ENCODE assay signal across 14 cellular contexts in the genomic region with DNA sequence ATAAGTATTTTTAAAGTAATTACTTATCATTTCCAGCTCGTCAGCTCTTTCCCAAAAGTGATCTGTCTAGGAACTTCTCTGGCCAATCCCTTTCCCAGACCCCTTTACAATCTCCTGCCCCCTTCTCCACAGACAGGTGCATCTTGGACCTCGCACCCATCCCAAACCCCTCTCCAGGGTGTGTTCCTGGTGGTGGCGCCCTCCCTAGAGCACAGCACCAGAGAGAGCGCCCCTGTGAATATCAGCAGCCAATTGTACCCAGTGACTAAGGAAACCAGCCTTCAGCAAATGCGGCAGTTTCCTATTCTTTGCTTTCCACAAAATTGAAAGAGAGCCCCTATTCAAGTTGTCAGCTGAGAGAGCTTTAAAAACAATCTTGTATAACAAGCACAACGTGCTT.
DNase-seq lines count a peak whose midpoint lies in the region; TF ChIP-seq lines count a peak whose summit lies in the region.
"Had no signal": no experiment of that assay in that cellular context is flagged by ENCODE, and none has a peak within 500 bp of the region (broad histone marks: within the 10 kb centered on the region; RNA-seq: fewer than 3 reads in every experiment).

No MANE protein-coding gene starts in this region.

- no peaks in the 10 kb centered on the region for H3K36me3 Mint-ChIP-seq in T-helper 2 cell treated with Interferon-gamma antibody and Interleukin-4, amounts not matched to agents 5 μg/mL and 100 μg/mL, for 36 hours (ENCODE audit: low read depth)

- H3K4ac ChIP-seq in trophoblast cell (ENCODE audit: low read depth, low read length), result no peak overlapping the region

- no peak overlapping the region for H2BK120ac ChIP-seq in trophoblast cell (ENCODE audit: insufficient read depth, low read length, poor library complexity)

- H2AFZ ChIP-seq in trophoblast cell (ENCODE audit: insufficient read depth, low read length, poor library complexity), result no peak overlapping the region

- no peak overlapping the region for H2BK5ac ChIP-seq in trophoblast cell (ENCODE audit: low read depth, low read length, poor library complexity)

- H3K4me3 ChIP-seq in dorsolateral prefrontal cortex (peak overlapping the region in 37 of 59 donors; percentile 2 to 51 (median 27)), left ventricle myocardium inferior (no peak overlapping the region), trophoblast cell (ENCODE audit: low read depth, low read length) (no peak overlapping the region)

- no peak overlapping the region for H3K4me2 ChIP-seq in trophoblast cell (ENCODE audit: low read length)

- H3K4me1 ChIP-seq in left ventricle myocardium inferior (no peaks in the 10 kb centered on the region), trophoblast cell (ENCODE audit: control insufficient read depth in 1 of 2, insufficient read depth in 2 of 2, low read length in 2 of 2) (no peaks in the 10 kb centered on the region)
- H3K4me1 ChIP-seq: BE2C, Caco-2 had no signal

- H3K4me1 Mint-ChIP-seq in T-helper 2 cell treated with Interferon-gamma antibody and Interleukin-4, amounts not matched to agents 5 μg/mL and 100 μg/mL, for 36 hours (ENCODE audit: low read depth), result no peaks in the 10 kb centered on the region
- H3K4me1 Mint-ChIP-seq: CD4-positive, CD25-positive, alpha-beta regulatory T cell had no signal

- no peak overlapping the region for H4K91ac ChIP-seq in trophoblast cell (ENCODE audit: low read depth, low read length)

- no peak overlapping the region for H4K8ac ChIP-seq in trophoblast cell (ENCODE audit: low read depth, low read length)

- no peak overlapping the region for H3K23ac ChIP-seq in trophoblast cell (ENCODE audit: low read length)

- no peaks in the 10 kb centered on the region for H3K27me3 ChIP-seq in dorsolateral prefrontal cortex
- no peaks in the 10 kb centered on the region for H3K27me3 ChIP-seq in left ventricle myocardium inferior (ENCODE audit: low read depth)
- no peaks in the 10 kb centered on the region for H3K27me3 ChIP-seq in trophoblast cell (ENCODE audit: insufficient read depth, low read length)
- H3K27me3 ChIP-seq: BE2C had no signal

- H3K79me1 ChIP-seq in trophoblast cell (ENCODE audit: low read length), result no peaks in the 10 kb centered on the region

- no peak overlapping the region for H2AK5ac ChIP-seq in trophoblast cell (ENCODE audit: low read length)

- H4K12ac ChIP-seq in trophoblast cell (ENCODE audit: low read depth, low read length), result no peak overlapping the region

- H3K79me2 ChIP-seq in trophoblast cell (ENCODE audit: control insufficient read depth, insufficient read depth, low read length, poor library complexity), result no peaks in the 10 kb centered on the region

- H3K9me3 ChIP-seq in left ventricle myocardium inferior (replicated peaks), result no peaks in the 10 kb centered on the region
- H3K9me3 ChIP-seq in trophoblast cell (ENCODE audit: insufficient read depth, low read depth, low read length), result no peaks in the 10 kb centered on the region
- H3K9me3 ChIP-seq: BE2C, Caco-2 had no signal

- H3K27me3 Mint-ChIP-seq in T-helper 2 cell treated with Interferon-gamma antibody and Interleukin-4, amounts not matched to agents 5 μg/mL and 100 μg/mL, for 36 hours (ENCODE audit: low read depth), result no peaks in the 10 kb centered on the region

- H3K18ac ChIP-seq in trophoblast cell (ENCODE audit: low read length), result no peak overlapping the region

- H2BK12ac ChIP-seq in trophoblast cell (ENCODE audit: low read length), result no peak overlapping the region

- no CpG with 5 or more reads among the region's 6 CpGs for WGBS in trophoblast cell (ENCODE audit: extremely low coverage, insufficient coverage, insufficient read length)

- intact Hi-C loops in dorsolateral prefrontal cortex (cut with DNase I), result no loop called here
- intact Hi-C loops in left ventricle myocardium inferior (cut with micrococcal nuclease), result no loop called here

- H3K27ac Mint-ChIP-seq in T-helper 2 cell treated with Interferon-gamma antibody and Interleukin-4, amounts not matched to agents 5 μg/mL and 100 μg/mL, for 36 hours, result no peak overlapping the region
- H3K27ac Mint-ChIP-seq: CD4-positive, CD25-positive, alpha-beta regulatory T cell had no signal

- H3K14ac ChIP-seq in trophoblast cell (ENCODE audit: low read length), result no peak overlapping the region

- no peaks in the 10 kb centered on the region for H3K9me3 Mint-ChIP-seq in T-helper 2 cell treated with Interferon-gamma antibody and Interleukin-4, amounts not matched to agents 5 μg/mL and 100 μg/mL, for 36 hours

- no peak overlapping the region for H3K4me3 Mint-ChIP-seq in T-helper 2 cell treated with Interferon-gamma antibody and Interleukin-4, amounts not matched to agents 5 μg/mL and 100 μg/mL, for 36 hours
- H3K4me3 Mint-ChIP-seq: CD4-positive, CD25-positive, alpha-beta regulatory T cell had no signal

- H3K9ac ChIP-seq in trophoblast cell (ENCODE audit: low read length), result no peak overlapping the region

- H3K36me3 ChIP-seq in left ventricle myocardium inferior (no peaks in the 10 kb centered on the region), trophoblast cell (ENCODE audit: control insufficient read depth in 1 of 2, insufficient read depth in 2 of 2, low read length in 2 of 2) (no peaks in the 10 kb centered on the region)
- H3K36me3 ChIP-seq: BE2C had no signal

- TF ChIP-seq CTCF in dorsolateral prefrontal cortex (IDR thresholded peaks at IDR 0.05 in 54 of 56, conservative IDR thresholded peaks at IDR 0.05 in 2 of 56; ENCODE audit: low read depth in 1 of 56, partially characterized antibody in 56 of 56), result no peak
- TF ChIP-seq CTCF in left ventricle myocardium inferior (IDR thresholded peaks at IDR 0.05; ENCODE audit: borderline replicate concordance), result no peak

- DNase-seq in Ammon's horn (ENCODE audit: low spot score), result peak; percentile 30
- no peak for DNase-seq in dorsolateral prefrontal cortex
- DNase-seq in medulla oblongata (ENCODE audit: extremely low spot score), result peak; percentile 30
- DNase-seq in left ventricle myocardium inferior, result no peak
- no peak for DNase-seq in activated CD4-positive, alpha-beta T cell treated with anti-CD3 and anti-CD28 coated beads for 48 hours
- no peak for DNase-seq in trophoblast cell
- no peak for DNase-seq in T-helper 2 cell treated with Interferon-gamma antibody and Interleukin-4, amounts not matched to agents 5 μg/mL and 100 μg/mL, for 36 hours (ENCODE audit: low spot score)
- DNase-seq: 8988T; BE2C; C1 segment of cervical spinal cord; Caco-2; CD4-positive, CD25-positive, alpha-beta regulatory T cell; HCEC 1CT had no signal

- H3K27ac ChIP-seq in angular gyrus (ENCODE audit: low read depth, low read length) (peak overlapping the region; percentile 30), dorsolateral prefrontal cortex (peak overlapping the region in 38 of 59 donors; percentile 4 to 72 (median 38)), left ventricle myocardium inferior (replicated peaks) (no peak overlapping the region), trophoblast cell (ENCODE audit: low read depth, low read length) (no peak overlapping the region)

Comparison
In these comparisons a context has a peak if more than half of its experiments do, and no peak if none do; other contexts are left out.
1. DNase-seq: peak in Ammon's horn (single experiment) and medulla oblongata (single experiment); none in dorsolateral prefrontal cortex (0 of 10), left ventricle myocardium inferior (single experiment), activated CD4-positive, alpha-beta T cell treated with anti-CD3 and anti-CD28 coated beads for 48 hours (single experiment), trophoblast cell (0 of 2) and T-helper 2 cell treated with Interferon-gamma antibody and Interleukin-4, amounts not matched to agents 5 μg/mL and 100 μg/mL, for 36 hours (single experiment).
2. H3K27ac ChIP-seq: peak in angular gyrus (single experiment) and dorsolateral prefrontal cortex (38 of 59); none in left ventricle myocardium inferior (single experiment) and trophoblast cell (single experiment).
3. H3K4me3 ChIP-seq: peak in dorsolateral prefrontal cortex (37 of 59); none in left ventricle myocardium inferior (single experiment) and trophoblast cell (single experiment).